8 cellular contexts compared by ENCODE assay signal in genomic region chr4:48779998-48780866, GRCh38. TPM values are rescaled to one million over a fixed set of nuclear protein-coding genes. Genes with fewer than 3 reads are reported as not detected.
DNase-seq lines count a peak whose midpoint lies in the region; ATAC-seq, FAIRE-seq and TF ChIP-seq lines count a peak whose summit lies in the region.

TSS of gene FRYL (minus strand) at chr4:48780279. CDS start at chr4:48634410, 145,869 bp downstream.

- peaks cover 47% of the 10 kb centered on the region for H3K79me2 ChIP-seq in OCI-LY3 (ENCODE audit: low read length)

- H3K9me3 ChIP-seq in OCI-LY3 (ENCODE audit: insufficient read depth, low read length) (no peaks in the 10 kb centered on the region), mesodermal cell (ENCODE audit: control insufficient read depth, low read length) (no peaks in the 10 kb centered on the region)

- peak; percentile 87 for ATAC-seq in GM21515 (IDR thresholded peaks at IDR 0.05; ENCODE audit: unreplicated experiment)

- TF ChIP-seq CTCF in OCI-LY3 (IDR thresholded peaks at IDR 0.05; ENCODE audit: low read depth, low read length) = no peak

- WGBS in mesodermal cell (ENCODE audit: insufficient coverage in 2 of 2), 2 experiments = 0 to 1% methylated on average over 28 to 31 of the region's 51 CpGs

- H3K4me1 ChIP-seq in OCI-LY3 (ENCODE audit: low read length) (peaks cover 16% of the 10 kb centered on the region), mesodermal cell (ENCODE audit: control insufficient read depth, insufficient read depth, low read length, poor library complexity, severe bottlenecking) (peaks cover 25% of the 10 kb centered on the region)

- H3K9ac ChIP-seq in OCI-LY3 (ENCODE audit: low read length) = peak within 1 kb of the TSS; percentile 79

- H2AFZ ChIP-seq in OCI-LY3 (ENCODE audit: low read depth, low read length) = peak within 1 kb of the TSS; percentile 60

- peak within 1 kb of the TSS; percentile 93 for H3K4me2 ChIP-seq in OCI-LY3 (ENCODE audit: low read length)

- H3K27ac ChIP-seq in OCI-LY3 (ENCODE audit: low read length) (peak within 1 kb of the TSS; percentile 84), mesodermal cell (ENCODE audit: low read depth, low read length, severe bottlenecking) (peak within 1 kb of the TSS; percentile 93)

- peak; percentile 94 for DNase-seq in D341Med (ENCODE audit: low spot score)
- peak; percentile 94 for DNase-seq in HuH-7 (ENCODE audit: low spot score)
- peak; percentile 95 for DNase-seq in activated CD8-positive, alpha-beta memory T cell treated with anti-CD3 and anti-CD28 coated beads, Interleukin-2, amount 50 U/mL, for 48 hours
- DNase-seq in stimulated activated CD8-positive, alpha-beta memory T cell treated with anti-CD3 and anti-CD28 coated beads, Interleukin-15, amount 100 ng/mL, for 48 hours (ENCODE audit: low read depth in 2 of 2) = peak; percentile 98

- no peaks in the 10 kb centered on the region for H3K27me3 ChIP-seq in OCI-LY3 (ENCODE audit: low read depth, low read length)

- H3K36me3 ChIP-seq in OCI-LY3 (replicated peaks; ENCODE audit: low read depth, low read length) = no peaks in the 10 kb centered on the region
- H3K36me3 ChIP-seq in mesodermal cell (ENCODE audit: control insufficient read depth, insufficient read depth, low read length) = no peaks in the 10 kb centered on the region

- FAIRE-seq in endometrium (lab: Jason Lieb, UNC) = peak; percentile 99

- peaks cover 25% of the 10 kb centered on the region for H4K20me1 ChIP-seq in OCI-LY3 (ENCODE audit: insufficient read depth, low read length)

- H3K4me3 ChIP-seq in OCI-LY3 (ENCODE audit: low read length) = peak within 1 kb of the TSS; percentile 88
- peak within 1 kb of the TSS; percentile 90 for H3K4me3 ChIP-seq in mesodermal cell (ENCODE audit: extremely low read depth, insufficient read depth, low read length, poor library complexity, severe bottlenecking)

RNA-seq across cellular contexts. Expression of gene FRYL, which starts in this region (rescaled TPM):
- 28.7 TPM for polyA plus RNA-seq in mesodermal cell (2013, experiment 1 of 2)
- polyA plus RNA-seq in mesodermal cell (2013, experiment 2 of 2) = 30.0 TPM

Comparison
In these comparisons a context has a peak if more than half of its experiments do, and no peak if none do; other contexts are left out.
1. Peak in every context shown above with its lines: DNase-seq, ATAC-seq, H3K4me3 ChIP-seq and H3K27ac ChIP-seq.